Comparison of ENCODE assay signal across 17 cellular contexts in genomic region chr15:84108725-84109124, GRCh38.
DNase-seq lines count a peak whose midpoint lies in the region; ATAC-seq, FAIRE-seq and TF ChIP-seq lines count a peak whose summit lies in the region.
"Had no signal": no experiment of that assay in that cellular context is flagged by ENCODE, and none has a peak within 500 bp of the region (broad histone marks: within the 10 kb centered on the region; RNA-seq: fewer than 3 reads in every experiment).

No MANE protein-coding gene starts in this region.

- no CpG with 5 or more reads among the region's 2 CpGs for WGBS in IMR-90 (ENCODE audit: extremely low coverage in 2 of 2, insufficient read length in 1 of 2), 2 experiments

- no peak overlapping the region for H2BK15ac ChIP-seq in IMR-90 (ENCODE audit: low read depth, low read length)

- H3K4me3 Mint-ChIP-seq in activated T-cell treated with anti-CD3 and anti-CD28 coated beads, Interleukin-2, amount 50 U/mL, for 72 hours: no peak overlapping the region
- H3K4me3 Mint-ChIP-seq: activated CD4-positive, alpha-beta memory T cell treated with anti-CD3 and anti-CD28 coated beads, Interleukin-2, amount 10 ng/mL, durations not matched to agents 7 days and 5 days; immature natural killer cell had no signal

- peak; percentile 61 for FAIRE-seq in keratinocyte (lab: Jason Lieb, UNC)
- FAIRE-seq: G401.6 had no signal

- ATAC-seq in IMR-90 (ENCODE audit: low read depth): no peak
- no peak for ATAC-seq in activated CD4-positive, CD25-positive, alpha-beta regulatory T cell treated with anti-CD3 and anti-CD28 coated beads, Interleukin-2, amount 50 U/mL, for 24 hours
- ATAC-seq in activated T-cell treated with anti-CD3 and anti-CD28 coated beads, Interleukin-2, amount 50 U/mL, for 72 hours (replicated peaks in 1 of 2): no peak

- H3K27ac Mint-ChIP-seq in activated T-cell treated with anti-CD3 and anti-CD28 coated beads, Interleukin-2, amount 50 U/mL, for 72 hours: no peak overlapping the region
- H3K27ac Mint-ChIP-seq: activated CD4-positive, alpha-beta memory T cell treated with anti-CD3 and anti-CD28 coated beads, Interleukin-2, amount 10 ng/mL, durations not matched to agents 7 days and 5 days; immature natural killer cell had no signal

- no peak overlapping the region for H2AFZ ChIP-seq in IMR-90 (replicated peaks; ENCODE audit: low read length, poor library complexity)
- H2AFZ ChIP-seq in keratinocyte (ENCODE audit: control insufficient read depth, low read length): no peak overlapping the region

- no peaks in the 10 kb centered on the region for H3K9me3 Mint-ChIP-seq in activated T-cell treated with anti-CD3 and anti-CD28 coated beads, Interleukin-2, amount 50 U/mL, for 72 hours
- H3K9me3 Mint-ChIP-seq: activated CD4-positive, alpha-beta memory T cell treated with anti-CD3 and anti-CD28 coated beads, Interleukin-2, amount 10 ng/mL, durations not matched to agents 7 days and 5 days had no signal

- dilution Hi-C loops in IMR-90 (cut with HindIII; ENCODE audit: low sequenced_read_pairs, unreplicated experiment): no loop called here
- dilution Hi-C loops in keratinocyte (cut with MboI; ENCODE audit: extremely low pct_ligation_motif_present, low sequenced_read_pairs): no loop called here

- H2BK120ac ChIP-seq in IMR-90 (ENCODE audit: low read depth, low read length): no peak overlapping the region

- peaks cover 5% of the 10 kb centered on the region for H3K4me1 Mint-ChIP-seq in activated T-cell treated with anti-CD3 and anti-CD28 coated beads, Interleukin-2, amount 50 U/mL, for 72 hours (ENCODE audit: low read depth)
- H3K4me1 Mint-ChIP-seq: activated CD4-positive, alpha-beta memory T cell treated with anti-CD3 and anti-CD28 coated beads, Interleukin-2, amount 10 ng/mL, durations not matched to agents 7 days and 5 days; immature natural killer cell had no signal

- TF ChIP-seq POLR2A in IMR-90 (IDR thresholded peaks at IDR 0.05; ENCODE audit: low read depth, low read length): no peak

- in situ Hi-C loops in IMR-90 (cut with MboI; ENCODE audit: low sequenced_read_pairs) (no loop called here), astrocyte of the spinal cord (cut with HindIII; ENCODE audit: low sequenced_read_pairs) (no loop called here)

- no peak overlapping the region for H2BK20ac ChIP-seq in IMR-90 (ENCODE audit: low read depth, low read length)

- H4K8ac ChIP-seq in IMR-90 (ENCODE audit: low read depth in 2 of 2, low read length in 2 of 2): no peak overlapping the region

- intact Hi-C loops in IMR-90 (cut with micrococcal nuclease): no loop called here

- no peak overlapping the region for H3K23ac ChIP-seq in IMR-90 (ENCODE audit: low read depth, low read length)

- no peak overlapping the region for H3K4me2 ChIP-seq in IMR-90 (ENCODE audit: low read depth, low read length)
- H3K4me2 ChIP-seq in keratinocyte (ENCODE audit: control insufficient read depth, extremely low read depth, insufficient read depth, low read depth, low read length): no peak overlapping the region
- H3K4me2 ChIP-seq: BLaER1 treated with 17β-estradiol and CSF1 and Interleukin-3, amounts not matched to agents 10 nM and 100 nM had no signal

- no peaks in the 10 kb centered on the region for H3K79me2 ChIP-seq in keratinocyte (ENCODE audit: control insufficient read depth, insufficient read depth, low read length)

- no TSS peak for BruUV-seq in IMR-90 (replicated peaks; lab: Mats Ljungman, UMichigan)

- no peak overlapping the region for H3K56ac ChIP-seq in IMR-90 (ENCODE audit: extremely low read depth, insufficient read depth, low read length)

- H3K4me3 ChIP-seq in IMR-90 (ENCODE audit: insufficient read depth, low read depth, low read length) (no peak overlapping the region), astrocyte of the spinal cord (ENCODE audit: low read depth, low read length) (no peak overlapping the region), keratinocyte (ENCODE audit: control insufficient read depth in 2 of 3, extremely low read depth in 1 of 3, insufficient read depth in 2 of 3, low read depth in 1 of 3, low read length in 3 of 3) (no peak overlapping the region)
- H3K4me3 ChIP-seq: BLaER1 treated with 17β-estradiol and CSF1 and Interleukin-3, amounts not matched to agents 10 nM and 100 nM; stomach had no signal

- H4K20me1 ChIP-seq in IMR-90 (ENCODE audit: insufficient read depth, low read length) (no peaks in the 10 kb centered on the region), keratinocyte (ENCODE audit: control insufficient read depth, extremely low read depth, insufficient read depth, low read length) (no peaks in the 10 kb centered on the region)
- H4K20me1 ChIP-seq: BLaER1 treated with 17β-estradiol and CSF1 and Interleukin-3, amounts not matched to agents 10 nM and 100 nM had no signal

- no peaks in the 10 kb centered on the region for H3K9me1 ChIP-seq in IMR-90 (ENCODE audit: insufficient read depth, low read length)
- no peaks in the 10 kb centered on the region for H3K9me1 ChIP-seq in keratinocyte (ENCODE audit: control insufficient read depth, extremely low read depth, insufficient read depth, low read length)

- TF ChIP-seq CTCF in IMR-90 (conservative IDR thresholded peaks at IDR 0.05; ENCODE audit: low read depth, low read length) (0 out of 2 replicates have a peak, but pooled peaks have one; percentile 11), astrocyte of the spinal cord (IDR thresholded peaks at IDR 0.05; ENCODE audit: low read depth, low read length) (peak; percentile 19), keratinocyte (optimal IDR thresholded peaks at IDR 0.05 in 1 of 3, IDR thresholded peaks at IDR 0.05 in 1 of 3, conservative IDR thresholded peaks at IDR 0.05 in 1 of 3; ENCODE audit: extremely low read depth in 1 of 3, insufficient read depth in 2 of 3, low read length in 3 of 3) (peak in 2 of 3 experiments; percentile 17 to 40)

- no peak overlapping the region for H4K91ac ChIP-seq in IMR-90 (ENCODE audit: insufficient read depth, low read depth, low read length)

- POLR2A ChIA-PET in IMR-90 (lab: Charles Lee; ENCODE audit: unreplicated experiment): no interaction called here

- DNase-seq in Ammon's horn (ENCODE audit: low spot score): peak; percentile 14
- peak; percentile 18 for DNase-seq in IMR-90
- no peak for DNase-seq in astrocyte of the spinal cord (ENCODE audit: low read depth, low spot score)
- DNase-seq in keratinocyte (ENCODE audit: low read depth, low spot score): no peak
- no peak for DNase-seq in UCSD-AML1 (lab: John Stamatoyannopoulos, UW; ENCODE audit: unreplicated experiment)
- DNase-seq in NCI-H2107 (lab: John Stamatoyannopoulos, UW): no peak
- DNase-seq in activated T-cell treated with anti-CD3 and anti-CD28 coated beads, Interleukin-2, amount 50 U/mL, for 72 hours: no peak
- DNase-seq: activated CD4-positive, alpha-beta memory T cell treated with anti-CD3 and anti-CD28 coated beads, Interleukin-2, amount 10 ng/mL, durations not matched to agents 7 days and 5 days; activated gamma-delta T cell; cerebellar nuclear complex; foreskin melanocyte; immature natural killer cell; stomach; T-helper 9 cell had no signal

- no peak overlapping the region for H2AK5ac ChIP-seq in IMR-90 (ENCODE audit: low read depth, low read length)

- no peak overlapping the region for H3K18ac ChIP-seq in IMR-90 (ENCODE audit: low read depth, low read length)

- peaks cover 11% of the 10 kb centered on the region for H3K27me3 Mint-ChIP-seq in activated T-cell treated with anti-CD3 and anti-CD28 coated beads, Interleukin-2, amount 50 U/mL, for 72 hours (ENCODE audit: low read depth)

- H4K5ac ChIP-seq in IMR-90 (ENCODE audit: low read depth, low read length): no peak overlapping the region

- H3K36me3 ChIP-seq in IMR-90 (ENCODE audit: control insufficient read depth, insufficient read depth, low read length) (no peaks in the 10 kb centered on the region), keratinocyte (ENCODE audit: control insufficient read depth in 2 of 2, extremely low read depth in 1 of 2, insufficient read depth in 2 of 2, low read length in 2 of 2) (no peaks in the 10 kb centered on the region)
- H3K36me3 ChIP-seq: BLaER1 treated with 17β-estradiol and CSF1 and Interleukin-3, amounts not matched to agents 10 nM and 100 nM; stomach had no signal

- no peak overlapping the region for H2AK9ac ChIP-seq in IMR-90 (replicated peaks; ENCODE audit: low read depth, low read length, poor library complexity)

- H3K27ac ChIP-seq in IMR-90 (ENCODE audit: insufficient read depth, low read length) (no peak overlapping the region), keratinocyte (ENCODE audit: control insufficient read depth, insufficient read depth, low read length) (no peak overlapping the region)
- H3K27ac ChIP-seq: BLaER1 treated with 17β-estradiol and CSF1 and Interleukin-3, amounts not matched to agents 10 nM and 100 nM; stomach had no signal

- no peak overlapping the region for H3K14ac ChIP-seq in IMR-90 (replicated peaks; ENCODE audit: low read depth, low read length)

- no peak overlapping the region for H3K4ac ChIP-seq in IMR-90 (ENCODE audit: low read depth, low read length)

- no peak overlapping the region for H2BK5ac ChIP-seq in IMR-90 (ENCODE audit: low read depth, low read length, poor library complexity, severe bottlenecking)

- H3K36me3 Mint-ChIP-seq in activated T-cell treated with anti-CD3 and anti-CD28 coated beads, Interleukin-2, amount 50 U/mL, for 72 hours (ENCODE audit: insufficient read depth in 2 of 2): no peaks in the 10 kb centered on the region
- H3K36me3 Mint-ChIP-seq: immature natural killer cell had no signal

- H3K9ac ChIP-seq in IMR-90 (ENCODE audit: low read depth, low read length): no peak overlapping the region
- no peak overlapping the region for H3K9ac ChIP-seq in keratinocyte (ENCODE audit: control insufficient read depth, extremely low read depth, insufficient read depth, low read length)
- H3K9ac ChIP-seq: BLaER1 treated with 17β-estradiol and CSF1 and Interleukin-3, amounts not matched to agents 10 nM and 100 nM had no signal

- H3K9me3 ChIP-seq in IMR-90 (ENCODE audit: control insufficient read depth, insufficient read depth, low read length) (no peaks in the 10 kb centered on the region), keratinocyte (ENCODE audit: control insufficient read depth, low read depth, low read length) (no peaks in the 10 kb centered on the region)
- H3K9me3 ChIP-seq: BLaER1 treated with 17β-estradiol and CSF1 and Interleukin-3, amounts not matched to agents 10 nM and 100 nM; stomach had no signal

- no peaks in the 10 kb centered on the region for H3K27me3 ChIP-seq in IMR-90 (ENCODE audit: control insufficient read depth, insufficient read depth, low read length)
- no peaks in the 10 kb centered on the region for H3K27me3 ChIP-seq in keratinocyte (ENCODE audit: control insufficient read depth, extremely low read depth, insufficient read depth, low read length)
- H3K27me3 ChIP-seq: BLaER1 treated with 17β-estradiol and CSF1 and Interleukin-3, amounts not matched to agents 10 nM and 100 nM; stomach had no signal

- CTCF ChIA-PET in IMR-90 (lab: Yijun Ruan, JAX): no interaction called here

- H3K4me1 ChIP-seq in IMR-90 (ENCODE audit: control insufficient read depth, insufficient read depth, low read length) (no peaks in the 10 kb centered on the region), keratinocyte (ENCODE audit: control insufficient read depth, extremely low read depth, insufficient read depth, low read length) (no peaks in the 10 kb centered on the region)
- H3K4me1 ChIP-seq: stomach had no signal

- no peaks in the 10 kb centered on the region for H3K79me1 ChIP-seq in IMR-90 (ENCODE audit: low read depth in 1 of 2, low read length in 2 of 2)

- TF ChIP-seq RAD21 in IMR-90 (IDR thresholded peaks at IDR 0.05; ENCODE audit: low read length): no peak

Comparison
In these comparisons a context has a peak if more than half of its experiments do, and no peak if none do; other contexts are left out.
1. DNase-seq: peak in Ammon's horn (single experiment) and IMR-90 (single experiment); none in astrocyte of the spinal cord (single experiment), keratinocyte (single experiment), UCSD-AML1 (single experiment), NCI-H2107 (single experiment) and activated T-cell treated with anti-CD3 and anti-CD28 coated beads, Interleukin-2, amount 50 U/mL, for 72 hours (0 of 2).
2. Peak in every context shown above with its lines, with median percentiles within 50 percentile points of each other: CTCF ChIP-seq.